20 cellular contexts compared by ENCODE assay signal in the genomic region with DNA sequence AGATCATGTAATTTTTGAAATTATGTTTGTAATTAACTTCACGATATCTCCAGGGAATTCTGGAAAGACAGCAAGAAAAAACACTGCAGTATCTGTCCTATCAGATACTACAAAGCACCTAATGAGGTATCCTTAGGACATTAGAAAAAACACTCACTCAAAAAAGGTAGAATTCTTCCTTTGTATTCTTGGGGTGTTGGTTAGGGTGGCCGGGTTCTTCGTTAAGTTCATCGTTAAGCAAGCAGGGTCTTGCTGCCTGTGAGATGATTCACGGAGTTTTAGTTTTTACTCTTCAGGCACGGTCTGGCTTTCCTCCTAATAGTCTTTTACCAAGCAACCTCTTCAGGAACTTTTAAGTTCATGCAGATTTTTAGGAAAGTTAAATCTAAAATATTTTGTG.
"Had no signal": no experiment of that assay in that cellular context is flagged by ENCODE, and none has a peak within 500 bp of the region (broad histone marks: within the 10 kb centered on the region; RNA-seq: fewer than 3 reads in every experiment).

No MANE protein-coding gene starts in this region.

- H3K4me1 Mint-ChIP-seq: immature natural killer cell; naive B cell; stimulated activated naive B cell treated with anti-CD40 and anti-IgM and Interleukin-4, amounts not matched to agents 10 μg/mL and 1 μg/mL and 100 μg/mL, for 72 hours; stimulated activated naive CD8-positive, alpha-beta T cell treated with anti-CD3 and anti-CD28 coated beads, Interleukin-15, amount 100 ng/mL, for 72 hours had no signal

- DNase-seq: cerebellar nuclear complex; effector memory CD8-positive, alpha-beta T cell; erythroblast; foreskin fibroblast; immature natural killer cell; kidney; left cardiac atrium; left ventricle myocardium superior; naive B cell; nephron progenitor cell; psoas muscle; right lobe of liver; stimulated activated CD4-positive, alpha-beta T cell treated with anti-CD3 and anti-CD28 coated beads, Interleukin-4, amount 100 ng/mL, for 4 hours; stimulated activated naive B cell treated with anti-CD40 and anti-IgM and Interleukin-4, amounts not matched to agents 10 μg/mL and 1 μg/mL and 100 μg/mL, for 72 hours; stimulated activated naive CD8-positive, alpha-beta T cell treated with anti-CD3 and anti-CD28 coated beads, Interleukin-15, amount 100 ng/mL, for 72 hours; transverse colon had no signal

- H3K27me3 ChIP-seq: neutrophil, right lobe of liver, transverse colon had no signal

- H3K36me3 Mint-ChIP-seq: immature natural killer cell; naive B cell; stimulated activated naive B cell treated with anti-CD40 and anti-IgM and Interleukin-4, amounts not matched to agents 10 μg/mL and 1 μg/mL and 100 μg/mL, for 72 hours had no signal

- H3K9me3 ChIP-seq: neutrophil, psoas muscle, right lobe of liver, thoracic aorta, transverse colon had no signal

- H3K36me3 ChIP-seq: neutrophil, right lobe of liver, thoracic aorta, transverse colon had no signal

- H3K9me3 Mint-ChIP-seq: dendritic cell treated with granulocyte-macrophage colony-stimulating factor and Interleukin-4, amounts not matched to agents 40 ng/mL and 50 ng/mL, for 4 days; effector memory CD8-positive, alpha-beta T cell; immature natural killer cell; nephron progenitor cell; stimulated activated naive CD8-positive, alpha-beta T cell treated with anti-CD3 and anti-CD28 coated beads, Interleukin-15, amount 100 ng/mL, for 72 hours had no signal

- H3K27ac ChIP-seq: neutrophil, psoas muscle, right lobe of liver, thoracic aorta, transverse colon had no signal

- H3K4me3 Mint-ChIP-seq: dendritic cell treated with granulocyte-macrophage colony-stimulating factor and Interleukin-4, amounts not matched to agents 40 ng/mL and 50 ng/mL, for 4 days; effector memory CD8-positive, alpha-beta T cell; immature natural killer cell; naive B cell; nephron progenitor cell; stimulated activated naive B cell treated with anti-CD40 and anti-IgM and Interleukin-4, amounts not matched to agents 10 μg/mL and 1 μg/mL and 100 μg/mL, for 72 hours; stimulated activated naive CD8-positive, alpha-beta T cell treated with anti-CD3 and anti-CD28 coated beads, Interleukin-15, amount 100 ng/mL, for 72 hours had no signal

- H3K27me3 Mint-ChIP-seq: dendritic cell treated with granulocyte-macrophage colony-stimulating factor and Interleukin-4, amounts not matched to agents 40 ng/mL and 50 ng/mL, for 4 days had no signal

- H3K4me3 ChIP-seq: lung, psoas muscle, right lobe of liver, thoracic aorta, transverse colon had no signal

- H3K4me1 ChIP-seq: psoas muscle, right lobe of liver, transverse colon had no signal

- H3K27ac Mint-ChIP-seq: dendritic cell treated with granulocyte-macrophage colony-stimulating factor and Interleukin-4, amounts not matched to agents 40 ng/mL and 50 ng/mL, for 4 days; effector memory CD8-positive, alpha-beta T cell; immature natural killer cell; naive B cell; nephron progenitor cell; stimulated activated naive B cell treated with anti-CD40 and anti-IgM and Interleukin-4, amounts not matched to agents 10 μg/mL and 1 μg/mL and 100 μg/mL, for 72 hours; stimulated activated naive CD8-positive, alpha-beta T cell treated with anti-CD3 and anti-CD28 coated beads, Interleukin-15, amount 100 ng/mL, for 72 hours had no signal

- ATAC-seq: effector memory CD8-positive, alpha-beta T cell; left cardiac atrium; left ventricle myocardium superior; psoas muscle; right lobe of liver; stimulated activated naive B cell treated with anti-CD40 and anti-IgM and Interleukin-4, amounts not matched to agents 10 μg/mL and 1 μg/mL and 100 μg/mL, for 72 hours; stimulated activated naive CD8-positive, alpha-beta T cell treated with anti-CD3 and anti-CD28 coated beads, Interleukin-15, amount 100 ng/mL, for 72 hours had no signal
